1 cellular context compared by ENCODE assay signal in the genomic region with DNA sequence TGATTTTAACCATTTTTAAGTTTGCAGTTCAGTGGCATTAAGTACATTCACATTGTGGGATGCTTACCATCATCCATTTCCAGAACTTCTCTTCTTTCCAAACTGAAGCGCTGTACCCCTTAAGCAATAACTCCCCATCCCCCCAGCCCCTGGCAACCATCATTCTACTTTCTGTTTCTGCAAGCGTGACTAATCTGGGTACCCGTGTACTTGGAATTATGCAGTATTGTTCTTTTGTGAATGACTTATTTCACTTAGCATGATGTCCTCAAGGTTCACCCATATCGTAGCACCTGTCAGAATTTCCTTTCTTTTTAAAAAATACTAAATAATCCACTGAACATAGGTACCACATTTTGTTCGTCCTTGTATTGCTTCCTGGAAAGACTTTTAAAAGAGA.
TF ChIP-seq lines count a peak whose summit lies in the region.

No MANE protein-coding gene starts in this region.

TF ChIP-seq in WTC11, 78 proteins besides CTCF, POLR2A, EP300 and RAD21 (continued from another document):
- TF ChIP-seq, protein P1, sequence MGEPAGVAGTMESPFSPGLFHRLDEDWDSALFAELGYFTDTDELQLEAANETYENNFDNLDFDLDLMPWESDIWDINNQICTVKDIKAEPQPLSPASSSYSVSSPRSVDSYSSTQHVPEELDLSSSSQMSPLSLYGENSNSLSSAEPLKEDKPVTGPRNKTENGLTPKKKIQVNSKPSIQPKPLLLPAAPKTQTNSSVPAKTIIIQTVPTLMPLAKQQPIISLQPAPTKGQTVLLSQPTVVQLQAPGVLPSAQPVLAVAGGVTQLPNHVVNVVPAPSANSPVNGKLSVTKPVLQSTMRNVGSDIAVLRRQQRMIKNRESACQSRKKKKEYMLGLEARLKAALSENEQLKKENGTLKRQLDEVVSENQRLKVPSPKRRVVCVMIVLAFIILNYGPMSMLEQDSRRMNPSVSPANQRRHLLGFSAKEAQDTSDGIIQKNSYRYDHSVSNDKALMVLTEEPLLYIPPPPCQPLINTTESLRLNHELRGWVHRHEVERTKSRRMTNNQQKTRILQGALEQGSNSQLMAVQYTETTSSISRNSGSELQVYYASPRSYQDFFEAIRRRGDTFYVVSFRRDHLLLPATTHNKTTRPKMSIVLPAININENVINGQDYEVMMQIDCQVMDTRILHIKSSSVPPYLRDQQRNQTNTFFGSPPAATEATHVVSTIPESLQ (CRISPR knock-in tag; IDR thresholded peaks at IDR 0.05) = no peak
- TF ChIP-seq ZBTB21 (CRISPR knock-in tag; IDR thresholded peaks at IDR 0.05; ENCODE audit: borderline replicate concordance) (no peak), FOXK1 (CRISPR knock-in tag; IDR thresholded peaks at IDR 0.05) (no peak), TCF7 (CRISPR knock-in tag; IDR thresholded peaks at IDR 0.05; ENCODE audit: low read depth) (no peak)
